Comparison of ENCODE assay signal across 15 cellular contexts in the genomic region with DNA sequence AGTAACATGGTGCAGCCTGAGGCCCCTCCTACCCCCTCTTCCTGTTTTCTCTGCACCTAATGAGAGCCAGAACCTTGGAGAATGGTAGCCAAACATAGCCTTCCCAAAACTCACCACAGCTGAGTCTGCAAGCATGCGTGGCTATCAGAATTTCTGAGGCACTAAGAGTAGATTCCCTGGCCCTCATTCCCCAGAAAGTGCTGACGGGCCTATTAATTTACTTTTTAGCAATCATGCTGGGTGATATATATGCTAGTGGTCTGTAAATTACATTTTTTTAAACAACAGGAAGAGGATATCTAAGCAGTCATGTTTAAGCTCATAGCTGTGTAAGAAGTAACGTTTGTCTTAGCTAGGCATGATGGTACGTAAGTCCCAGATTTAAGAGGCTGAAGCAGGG.
"Had no signal": no experiment of that assay in that cellular context is flagged by ENCODE, and none has a peak within 500 bp of the region (broad histone marks: within the 10 kb centered on the region; RNA-seq: fewer than 3 reads in every experiment).

No MANE protein-coding gene starts in this region.

- ATAC-seq: gastroesophageal sphincter had no signal

- H3K27ac Mint-ChIP-seq: activated CD4-positive, alpha-beta memory T cell treated with anti-CD3 and anti-CD28 coated beads for 36 hours; activated naive CD4-positive, alpha-beta T cell treated with anti-CD3 and anti-CD28 coated beads, Interleukin-2, amount 10 ng/mL, durations not matched to agents 7 days and 5 days; T-helper 1 cell treated with Interleukin-12 subunit alpha and Interleukin-12 subunit beta and Interleukin-4 antibody, amounts not matched to agents 30 μg/mL and 1 μg/mL, for 36 hours had no signal

- H3K4me1 ChIP-seq: gastroesophageal sphincter, left ventricle myocardium inferior, right atrium auricular region had no signal

- H3K9me3 Mint-ChIP-seq: activated CD4-positive, alpha-beta memory T cell treated with anti-CD3 and anti-CD28 coated beads for 36 hours; activated naive CD4-positive, alpha-beta T cell treated with anti-CD3 and anti-CD28 coated beads, Interleukin-2, amount 10 ng/mL, durations not matched to agents 7 days and 5 days; brain; T-helper 1 cell treated with Interleukin-12 subunit alpha and Interleukin-12 subunit beta and Interleukin-4 antibody, amounts not matched to agents 30 μg/mL and 1 μg/mL, for 36 hours had no signal

- DNase-seq: activated CD4-positive, alpha-beta memory T cell treated with anti-CD3 and anti-CD28 coated beads for 36 hours; activated CD8-positive, alpha-beta memory T cell treated with anti-CD3 and anti-CD28 coated beads, Interleukin-2, amount 50 U/mL, for 48 hours; activated naive CD4-positive, alpha-beta T cell treated with anti-CD3 and anti-CD28 coated beads, Interleukin-2, amount 10 ng/mL, durations not matched to agents 7 days and 5 days; amniotic stem cell; effector memory CD4-positive, alpha-beta T cell; kidney; left ventricle myocardium inferior; mesendoderm; posterior cingulate gyrus; small intestine; thyroid gland had no signal

- H3K9me3 ChIP-seq: gastroesophageal sphincter, left ventricle myocardium inferior, right atrium auricular region, thyroid gland had no signal

- H3K4me1 Mint-ChIP-seq: activated naive CD4-positive, alpha-beta T cell treated with anti-CD3 and anti-CD28 coated beads, Interleukin-2, amount 10 ng/mL, durations not matched to agents 7 days and 5 days; brain had no signal

- H3K27me3 ChIP-seq: gastroesophageal sphincter, right atrium auricular region, thyroid gland had no signal

- H3K27ac ChIP-seq: gastroesophageal sphincter, left ventricle myocardium inferior, right atrium auricular region, thyroid gland had no signal

- H3K27me3 Mint-ChIP-seq: activated CD4-positive, alpha-beta memory T cell treated with anti-CD3 and anti-CD28 coated beads for 36 hours; activated naive CD4-positive, alpha-beta T cell treated with anti-CD3 and anti-CD28 coated beads, Interleukin-2, amount 10 ng/mL, durations not matched to agents 7 days and 5 days; brain had no signal

- H3K4me3 ChIP-seq: gastroesophageal sphincter, left ventricle myocardium inferior, right atrium auricular region, thyroid gland had no signal

- H3K4me3 Mint-ChIP-seq: activated CD4-positive, alpha-beta memory T cell treated with anti-CD3 and anti-CD28 coated beads for 36 hours; activated naive CD4-positive, alpha-beta T cell treated with anti-CD3 and anti-CD28 coated beads, Interleukin-2, amount 10 ng/mL, durations not matched to agents 7 days and 5 days; brain; T-helper 1 cell treated with Interleukin-12 subunit alpha and Interleukin-12 subunit beta and Interleukin-4 antibody, amounts not matched to agents 30 μg/mL and 1 μg/mL, for 36 hours had no signal
